Comparison of ENCODE assay signal across 28 cellular contexts in genomic region chr1:225242611-225243010, GRCh38.
"Had no signal": no experiment of that assay in that cellular context is flagged by ENCODE, and none has a peak within 500 bp of the region (broad histone marks: within the 10 kb centered on the region; RNA-seq: fewer than 3 reads in every experiment).

No MANE protein-coding gene starts in this region.

- H3K9me3 ChIP-seq: ascending aorta, breast epithelium, colonic mucosa had no signal

- DNase-seq: activated CD4-positive, alpha-beta memory T cell treated with anti-CD3 and anti-CD28 coated beads for 36 hours; activated CD4-positive, alpha-beta T cell treated with anti-CD3 and anti-CD28 coated beads for 36 hours; activated CD4-positive, alpha-beta T cell treated with anti-CD3 and anti-CD28 coated beads, Interleukin-2, amount 10 ng/mL, durations not matched to agents 24 days and 14 days; activated CD4-positive, CD25-positive, alpha-beta regulatory T cell; activated CD4-positive, CD25-positive, alpha-beta regulatory T cell treated with anti-CD3 and anti-CD28 coated beads, Interleukin-2, amount 50 U/mL, for 72 hours; activated CD8-positive, alpha-beta memory T cell treated with anti-CD3 and anti-CD28 coated beads, Interleukin-2, amount 10 ng/mL, durations not matched to agents 7 days and 5 days; activated CD8-positive, alpha-beta memory T cell treated with anti-CD3 and anti-CD28 coated beads, Interleukin-2, amount 50 U/mL, for 4 hours; activated CD8-positive, alpha-beta T cell treated with anti-CD3 and anti-CD28 coated beads, Interleukin-2, amount 10 ng/mL, durations not matched to agents 7 days and 5 days; activated gamma-delta T cell; activated naive CD4-positive, alpha-beta T cell; activated naive CD4-positive, alpha-beta T cell treated with anti-CD3 and anti-CD28 coated beads, Interleukin-2, amount 10 ng/mL, durations not matched to agents 7 days and 5 days; activated naive CD8-positive, alpha-beta T cell treated with anti-CD3 and anti-CD28 coated beads, Interleukin-2, amount 10 ng/mL, durations not matched to agents 7 days and 5 days; activated T-cell treated with anti-CD3 and anti-CD28 coated beads, Interleukin-2, amount 50 U/mL, for 1 hour; activated T-cell treated with anti-CD3 and anti-CD28 coated beads, Interleukin-2, amount 50 U/mL, for 48 hours; central memory CD4-positive, alpha-beta T cell; cerebellar nuclear complex; colonic mucosa; dorsolateral prefrontal cortex; effector memory CD4-positive, alpha-beta T cell; endodermal cell; foreskin fibroblast; head of caudate nucleus; T-helper 2 cell had no signal

- H3K4me1 ChIP-seq: ascending aorta, breast epithelium, colonic mucosa had no signal

- H3K27ac ChIP-seq: ascending aorta, breast epithelium, cardiac muscle cell, colonic mucosa, dorsolateral prefrontal cortex had no signal

- H3K4me3 ChIP-seq: ascending aorta, breast epithelium, cardiac muscle cell, colonic mucosa, dorsolateral prefrontal cortex had no signal

- ATAC-seq: activated CD4-positive, alpha-beta T cell treated with anti-CD3 and anti-CD28 coated beads for 36 hours; activated CD8-positive, alpha-beta memory T cell treated with anti-CD3 and anti-CD28 coated beads, Interleukin-2, amount 10 ng/mL, durations not matched to agents 7 days and 5 days; activated CD8-positive, alpha-beta T cell treated with anti-CD3 and anti-CD28 coated beads, Interleukin-2, amount 10 ng/mL, durations not matched to agents 7 days and 5 days; activated naive CD4-positive, alpha-beta T cell treated with anti-CD3 and anti-CD28 coated beads, Interleukin-2, amount 50 U/mL, for 72 hours; esophagus mucosa had no signal

- H3K36me3 ChIP-seq: ascending aorta, breast epithelium, cardiac muscle cell, colonic mucosa had no signal
